ENCODE assay signal across 17 cellular contexts in the genomic region with DNA sequence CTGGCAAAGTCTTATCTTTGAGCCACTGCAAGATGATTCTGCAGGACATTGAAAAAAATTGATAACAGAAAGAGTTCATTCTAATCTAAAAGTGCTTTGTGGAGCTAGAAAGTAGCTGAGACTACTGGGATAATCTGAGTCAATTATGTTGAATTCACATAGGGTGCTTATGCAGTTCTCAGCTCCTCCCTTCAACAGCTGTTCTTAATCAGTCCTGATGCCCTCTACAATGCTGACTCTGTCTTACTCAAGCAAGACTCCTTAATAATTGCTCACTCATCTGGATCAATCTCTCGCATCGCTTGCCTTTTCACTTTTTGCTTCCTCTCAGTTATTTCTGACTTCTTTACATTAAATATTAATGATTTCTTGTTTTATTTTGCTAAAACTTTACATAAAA.
"Had no signal": no experiment of that assay in that cellular context is flagged by ENCODE, and none has a peak within 500 bp of the region (broad histone marks: within the 10 kb centered on the region; RNA-seq: fewer than 3 reads in every experiment).

No MANE protein-coding gene starts in this region.

- H3K4me3 ChIP-seq: pancreas, testis, upper lobe of right lung had no signal

- DNase-seq: activated CD4-positive, alpha-beta T cell treated with anti-CD3 and anti-CD28 coated beads for 1 hour; activated CD4-positive, alpha-beta T cell treated with anti-CD3 and anti-CD28 coated beads, Interleukin-2, amount 50 U/mL, for 48 hours; activated CD8-positive, alpha-beta memory T cell treated with anti-CD3 and anti-CD28 coated beads, Interleukin-2, amount 10 ng/mL, durations not matched to agents 7 days and 5 days; activated effector memory CD4-positive, alpha-beta T cell treated with anti-CD3 and anti-CD28 coated beads, Interleukin-2, amount 50 U/mL, for 16 hours; activated T-cell treated with anti-CD3 and anti-CD28 coated beads, Interleukin-2, amount 50 U/mL, for 24 hours; amygdala; brain microvascular endothelial cell; foreskin fibroblast; immature natural killer cell; left cardiac atrium; mammary epithelial cell; nephron progenitor cell; pancreas; stimulated activated CD4-positive, alpha-beta T cell treated with anti-CD3 and anti-CD28 coated beads, Interleukin-15, amount 100 ng/mL, for 24 hours; stimulated activated CD4-positive, alpha-beta T cell treated with anti-CD3 and anti-CD28 coated beads, Interleukin-4, amount 100 ng/mL, for 24 hours; testis; upper lobe of right lung had no signal

- ATAC-seq: activated CD8-positive, alpha-beta memory T cell treated with anti-CD3 and anti-CD28 coated beads, Interleukin-2, amount 10 ng/mL, durations not matched to agents 7 days and 5 days; left cardiac atrium; pancreas; upper lobe of right lung had no signal
